Comparison of ENCODE assay signal across 8 cellular contexts in the genomic region with DNA sequence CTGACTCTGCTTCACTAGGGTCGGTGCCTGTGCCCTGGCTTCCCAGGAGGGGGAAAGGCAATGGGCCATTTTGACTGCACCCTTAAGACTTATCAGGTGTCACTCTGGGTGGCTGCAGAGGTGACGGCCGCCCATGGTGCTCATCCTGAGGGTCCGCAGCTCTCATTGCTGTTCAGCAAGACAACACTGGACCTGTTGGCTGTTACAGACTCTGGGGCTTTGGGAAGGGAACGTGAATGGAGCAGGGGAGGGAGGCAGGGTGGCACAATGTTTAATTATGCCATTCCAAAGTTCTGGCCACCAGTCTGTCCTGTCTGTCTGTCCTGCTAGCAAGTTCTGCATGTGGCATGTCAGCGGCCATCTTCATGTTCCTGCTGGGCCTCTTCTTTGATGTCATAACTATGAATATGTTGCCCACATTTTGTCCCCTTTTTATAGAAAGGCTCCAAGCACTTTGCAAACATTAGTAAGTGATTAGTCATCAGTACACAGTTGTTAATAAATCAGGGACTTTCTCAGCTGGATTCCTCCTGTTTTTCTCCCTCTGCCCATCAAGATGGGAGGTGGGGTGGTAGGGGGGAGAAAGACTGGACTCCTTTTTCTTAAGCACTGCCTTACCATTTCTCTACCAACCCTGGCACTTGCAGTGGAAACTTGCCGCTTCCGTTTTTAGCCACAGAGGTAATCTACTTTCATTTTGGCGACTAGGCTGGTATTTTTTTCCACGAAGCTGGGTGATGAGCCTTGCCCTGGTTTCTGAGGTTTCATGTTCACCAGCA.
DNase-seq lines count a peak whose midpoint lies in the region; ATAC-seq, FAIRE-seq and TF ChIP-seq lines count a peak whose summit lies in the region.

No MANE protein-coding gene starts in this region.

- peak overlapping the region; percentile 50 for H2AFZ ChIP-seq in astrocyte (ENCODE audit: low read depth, low read length)

- H3K4me1 Mint-ChIP-seq in T-helper 1 cell treated with Interleukin-12 subunit alpha and Interleukin-12 subunit beta and Interleukin-4 antibody, amounts not matched to agents 30 μg/mL and 1 μg/mL, for 36 hours (ENCODE audit: low read depth) = peaks cover 9% of the 10 kb centered on the region
- H3K4me1 Mint-ChIP-seq in astrocyte (ENCODE audit: low read depth, unreplicated experiment) = no peaks in the 10 kb centered on the region

- H3K9me3 Mint-ChIP-seq in T-helper 1 cell treated with Interleukin-12 subunit alpha and Interleukin-12 subunit beta and Interleukin-4 antibody, amounts not matched to agents 30 μg/mL and 1 μg/mL, for 36 hours = no peaks in the 10 kb centered on the region
- no peaks in the 10 kb centered on the region for H3K9me3 Mint-ChIP-seq in astrocyte (ENCODE audit: unreplicated experiment)

- H3K27me3 ChIP-seq in astrocyte (ENCODE audit: insufficient read depth, low read length) (no peaks in the 10 kb centered on the region), lung (ENCODE audit: control insufficient read depth, insufficient read depth) (no peaks in the 10 kb centered on the region)

- H3K9me3 ChIP-seq in astrocyte (ENCODE audit: insufficient read depth, low read depth, low read length) (no peaks in the 10 kb centered on the region), lung (ENCODE audit: control insufficient read depth in 2 of 2, insufficient read depth in 1 of 2, low read length in 1 of 2) (no peaks in the 10 kb centered on the region)

- H3K36me3 ChIP-seq in astrocyte (ENCODE audit: insufficient read depth, low read length) = no peaks in the 10 kb centered on the region
- no peaks in the 10 kb centered on the region for H3K36me3 ChIP-seq in lung (ENCODE audit: control insufficient read depth in 2 of 2, insufficient read depth in 2 of 2, low read length in 2 of 2)

- peak; percentile 26 for DNase-seq in GM19238 (ENCODE audit: insufficient read length, low spot score)
- DNase-seq in astrocyte (ENCODE audit: low read depth) = peak; percentile 82
- peak; percentile 39 for DNase-seq in lung (ENCODE audit: low spot score)
- DNase-seq in stimulated activated CD8-positive, alpha-beta memory T cell treated with anti-CD3 and anti-CD28 coated beads, Interleukin-4, amount 100 ng/mL, for 48 hours = peak; percentile 80
- DNase-seq in substantia nigra (lab: John Stamatoyannopoulos, UW) = no peak
- no peak for DNase-seq in NCI-H1694 (lab: John Stamatoyannopoulos, UW)

- ATAC-seq in HG03342 (IDR thresholded peaks at IDR 0.05; ENCODE audit: unreplicated experiment) = peak; percentile 64
- ATAC-seq in lung (ENCODE audit: insufficient read depth, low FRiP score) = peak; percentile 71

- peak overlapping the region; percentile 52 for H3K9ac ChIP-seq in astrocyte (ENCODE audit: low read length)

- peak overlapping the region; percentile 79 for H3K4me2 ChIP-seq in astrocyte (ENCODE audit: low read length)

- H3K4me3 ChIP-seq in astrocyte (ENCODE audit: insufficient read depth, low read depth, low read length) (peak overlapping the region; percentile 32), lung (no peak overlapping the region)

- H3K27ac ChIP-seq in astrocyte (ENCODE audit: low read depth, low read length) (peak overlapping the region; percentile 66), lung (ENCODE audit: low read depth in 1 of 2, low read length in 1 of 2) (peak overlapping the region in 1 of 2 donors; percentile 43), substantia nigra (ENCODE audit: low read depth, low read length, poor library complexity, severe bottlenecking) (no peak overlapping the region)

- H3K4me3 Mint-ChIP-seq in T-helper 1 cell treated with Interleukin-12 subunit alpha and Interleukin-12 subunit beta and Interleukin-4 antibody, amounts not matched to agents 30 μg/mL and 1 μg/mL, for 36 hours = peak overlapping the region; percentile 36
- peak overlapping the region; percentile 54 for H3K4me3 Mint-ChIP-seq in astrocyte (ENCODE audit: unreplicated experiment)

- no peaks in the 10 kb centered on the region for H3K79me2 ChIP-seq in astrocyte (ENCODE audit: insufficient read depth, low read length)

- no peaks in the 10 kb centered on the region for H3K36me3 Mint-ChIP-seq in T-helper 1 cell treated with Interleukin-12 subunit alpha and Interleukin-12 subunit beta and Interleukin-4 antibody, amounts not matched to agents 30 μg/mL and 1 μg/mL, for 36 hours (ENCODE audit: low read depth)
- H3K36me3 Mint-ChIP-seq in astrocyte (ENCODE audit: low read depth, unreplicated experiment) = no peaks in the 10 kb centered on the region

- H3K4me1 ChIP-seq in astrocyte (ENCODE audit: insufficient read depth, low read length) = peaks cover 20% of the 10 kb centered on the region
- peaks cover 0 to 9% of the 10 kb centered on the region in 2 donors for H3K4me1 ChIP-seq in lung (ENCODE audit: control insufficient read depth in 2 of 2, insufficient read depth in 2 of 2, low read length in 2 of 2)

- H3K27ac Mint-ChIP-seq in T-helper 1 cell treated with Interleukin-12 subunit alpha and Interleukin-12 subunit beta and Interleukin-4 antibody, amounts not matched to agents 30 μg/mL and 1 μg/mL, for 36 hours = peak overlapping the region; percentile 75
- H3K27ac Mint-ChIP-seq in astrocyte (ENCODE audit: unreplicated experiment) = peak overlapping the region; percentile 84

- TF ChIP-seq CTCF in astrocyte (IDR thresholded peaks at IDR 0.05; ENCODE audit: insufficient read depth, low read depth, low read length) = no peak
- no peak for TF ChIP-seq CTCF in lung (IDR thresholded peaks at IDR 0.05; ENCODE audit: control extremely low read depth, extremely low read depth)

- WGBS in lung, 2 donors = 54 to 55% methylated on average over 10 of the region's 10 CpGs

- peaks cover 5% of the 10 kb centered on the region for H3K27me3 Mint-ChIP-seq in T-helper 1 cell treated with Interleukin-12 subunit alpha and Interleukin-12 subunit beta and Interleukin-4 antibody, amounts not matched to agents 30 μg/mL and 1 μg/mL, for 36 hours (ENCODE audit: low read depth)
- peaks cover 4% of the 10 kb centered on the region for H3K27me3 Mint-ChIP-seq in astrocyte (ENCODE audit: low read depth, unreplicated experiment)

- FAIRE-seq in astrocyte (lab: Jason Lieb, UNC) = peak; percentile 70

- no peaks in the 10 kb centered on the region for H4K20me1 ChIP-seq in astrocyte (ENCODE audit: insufficient read depth, low read length)

Comparison
In these comparisons a context has a peak if more than half of its experiments do, and no peak if none do; other contexts are left out.
1. DNase-seq: peak in GM19238 (single experiment), astrocyte (single experiment), lung (single experiment) and stimulated activated CD8-positive, alpha-beta memory T cell treated with anti-CD3 and anti-CD28 coated beads, Interleukin-4, amount 100 ng/mL, for 48 hours (single experiment); none in substantia nigra (0 of 49) and NCI-H1694 (single experiment).